In genomic region chr18:63980027-63980426, GRCh38 we compare ENCODE assay signal across 12 cellular contexts. TPM values are rescaled to one million over a fixed set of nuclear protein-coding genes. Genes with fewer than 3 reads are reported as not detected.
DNase-seq lines count a peak whose midpoint lies in the region; ATAC-seq and TF ChIP-seq lines count a peak whose summit lies in the region.
"Had no signal": no experiment of that assay in that cellular context is flagged by ENCODE, and none has a peak within 500 bp of the region (broad histone marks: within the 10 kb centered on the region; RNA-seq: fewer than 3 reads in every experiment).

No MANE protein-coding gene starts in this region.

- ATAC-seq in right cardiac atrium (peak in 1 of 2 donors; percentile 50), GM19452 (IDR thresholded peaks at IDR 0.05; ENCODE audit: unreplicated experiment) (no peak)

- H3K4me3 Mint-ChIP-seq in CD14-positive monocyte = no peak overlapping the region
- no peak overlapping the region for H3K4me3 Mint-ChIP-seq in activated T-helper 1 cell treated with anti-CD3 and anti-CD28 coated beads, Interleukin-12 subunit alpha, Interleukin-12 subunit beta, Interleukin-2, Interleukin-4 antibody, amounts not matched to agents 30 ng/mL and 10 ng/mL and 1 ng/mL, durations not matched to agents 14 hours and 24 hours and 36 hours
- H3K4me3 Mint-ChIP-seq: neural crest cell had no signal

- H3K27ac Mint-ChIP-seq in CD14-positive monocyte = peak overlapping the region; percentile 54 to 91 (median 81)
- H3K27ac Mint-ChIP-seq in activated T-helper 1 cell treated with anti-CD3 and anti-CD28 coated beads, Interleukin-12 subunit alpha, Interleukin-12 subunit beta, Interleukin-2, Interleukin-4 antibody, amounts not matched to agents 30 ng/mL and 10 ng/mL and 1 ng/mL, durations not matched to agents 14 hours and 24 hours and 36 hours = no peak overlapping the region

- no peak for TF ChIP-seq CTCF in CD14-positive monocyte (IDR thresholded peaks at IDR 0.05)
- TF ChIP-seq CTCF in WI38 (IDR thresholded peaks at IDR 0.05; ENCODE audit: low read depth, low read length) = no peak

- peaks cover 38% of the 10 kb centered on the region for H3K36me3 ChIP-seq in skeletal muscle satellite cell (ENCODE audit: insufficient read depth, low read length)
- H3K36me3 ChIP-seq: WERI-Rb-1 had no signal

- peaks cover 0 to 2% (median 0%) of the 10 kb centered on the region in 3 donors for H3K27me3 Mint-ChIP-seq in CD14-positive monocyte (ENCODE audit: low read depth in 3 of 3)
- no peaks in the 10 kb centered on the region for H3K27me3 Mint-ChIP-seq in activated T-helper 1 cell treated with anti-CD3 and anti-CD28 coated beads, Interleukin-12 subunit alpha, Interleukin-12 subunit beta, Interleukin-2, Interleukin-4 antibody, amounts not matched to agents 30 ng/mL and 10 ng/mL and 1 ng/mL, durations not matched to agents 14 hours and 24 hours and 36 hours (ENCODE audit: insufficient read depth)
- H3K27me3 Mint-ChIP-seq: CD8-positive, alpha-beta memory T cell had no signal

- WGBS in right cardiac atrium = 57% methylated on average over 7 of the region's 7 CpGs

- no peak overlapping the region for H3K27ac ChIP-seq in right cardiac atrium (ENCODE audit: low read length)
- H3K27ac ChIP-seq: WERI-Rb-1 had no signal

- H3K9me3 Mint-ChIP-seq in CD14-positive monocyte = no peaks in the 10 kb centered on the region
- H3K9me3 Mint-ChIP-seq in activated T-helper 1 cell treated with anti-CD3 and anti-CD28 coated beads, Interleukin-12 subunit alpha, Interleukin-12 subunit beta, Interleukin-2, Interleukin-4 antibody, amounts not matched to agents 30 ng/mL and 10 ng/mL and 1 ng/mL, durations not matched to agents 14 hours and 24 hours and 36 hours = no peaks in the 10 kb centered on the region
- H3K9me3 Mint-ChIP-seq: CD8-positive, alpha-beta memory T cell; neural crest cell had no signal

- H3K36me3 Mint-ChIP-seq in CD14-positive monocyte = peaks cover 49 to 67% of the 10 kb centered on the region in 2 donors
- H3K36me3 Mint-ChIP-seq in activated T-helper 1 cell treated with anti-CD3 and anti-CD28 coated beads, Interleukin-12 subunit alpha, Interleukin-12 subunit beta, Interleukin-2, Interleukin-4 antibody, amounts not matched to agents 30 ng/mL and 10 ng/mL and 1 ng/mL, durations not matched to agents 14 hours and 24 hours and 36 hours (ENCODE audit: low read depth) = peaks cover 36% of the 10 kb centered on the region

- DNase-seq in CD14-positive monocyte (ENCODE audit: low spot score) (no peak), right cardiac atrium (no peak), T1000 (lab: John Stamatoyannopoulos, UW) (no peak), A172 (ENCODE audit: low spot score) (no peak)
- no peak for DNase-seq in activated T-helper 1 cell treated with anti-CD3 and anti-CD28 coated beads, Interleukin-12 subunit alpha, Interleukin-12 subunit beta, Interleukin-2, Interleukin-4 antibody, amounts not matched to agents 30 ng/mL and 10 ng/mL and 1 ng/mL, durations not matched to agents 14 hours and 24 hours and 36 hours (ENCODE audit: low spot score)
- DNase-seq: KG1 had no signal

- no peaks in the 10 kb centered on the region for H3K27me3 ChIP-seq in right cardiac atrium (ENCODE audit: control insufficient read depth, insufficient read depth)
- no peaks in the 10 kb centered on the region for H3K27me3 ChIP-seq in skeletal muscle satellite cell (ENCODE audit: control insufficient read depth, insufficient read depth, low read length)

- H3K4me1 ChIP-seq in right cardiac atrium (ENCODE audit: control insufficient read depth, insufficient read depth, low read length) (no peaks in the 10 kb centered on the region), skeletal muscle satellite cell (ENCODE audit: control insufficient read depth, insufficient read depth, low read length) (no peaks in the 10 kb centered on the region)

- intact Hi-C loops in CD14-positive monocyte (cut with micrococcal nuclease) = no loop called here
- intact Hi-C loops in right cardiac atrium (cut with DNase I) = no loop called here
- intact Hi-C loops in activated T-helper 1 cell treated with anti-CD3 and anti-CD28 coated beads, Interleukin-12 subunit alpha, Interleukin-12 subunit beta, Interleukin-2, Interleukin-4 antibody, amounts not matched to agents 30 ng/mL and 10 ng/mL and 1 ng/mL, durations not matched to agents 14 hours and 24 hours and 36 hours (cut with micrococcal nuclease) = no loop called here

- peak overlapping the region; percentile 78 for H3K4me2 ChIP-seq in skeletal muscle satellite cell (ENCODE audit: low read length)

- H3K9ac ChIP-seq in skeletal muscle satellite cell (ENCODE audit: low read depth, low read length) = peak overlapping the region; percentile 61

- H3K4me1 Mint-ChIP-seq in CD14-positive monocyte = peaks cover 72% of the 10 kb centered on the region
- peaks cover 34% of the 10 kb centered on the region for H3K4me1 Mint-ChIP-seq in activated T-helper 1 cell treated with anti-CD3 and anti-CD28 coated beads, Interleukin-12 subunit alpha, Interleukin-12 subunit beta, Interleukin-2, Interleukin-4 antibody, amounts not matched to agents 30 ng/mL and 10 ng/mL and 1 ng/mL, durations not matched to agents 14 hours and 24 hours and 36 hours (ENCODE audit: low read depth)

- H3K4me3 ChIP-seq in WI38 (ENCODE audit: low read depth, low read length) (peak overlapping the region; percentile 38; the same call in 1 of the 2 replicates), right cardiac atrium (ENCODE audit: low read length) (peak overlapping the region; percentile 39), skeletal muscle satellite cell (ENCODE audit: low read length) (peak overlapping the region; percentile 55)

- H3K9me3 ChIP-seq in right cardiac atrium (ENCODE audit: control insufficient read depth, low read length) (no peaks in the 10 kb centered on the region), skeletal muscle satellite cell (replicated peaks; ENCODE audit: low read length) (no peaks in the 10 kb centered on the region)

RNA-seq across cellular contexts. Expression of gene SERPINB8, which starts 10.1 kb away (rescaled TPM):
- 100 to 1,000 TPM; 115 to 141 TPM for polyA plus RNA-seq in CD14-positive monocyte
- total RNA-seq in right cardiac atrium = 1 to 10 TPM; 3.8 to 9.6 (median 5.5) TPM
- polyA plus RNA-seq in right cardiac atrium = 1.9 TPM
- total RNA-seq in skeletal muscle satellite cell (2012; rRNA removed) = 20.0 and 24.5 TPM in 2 replicates
- total RNA-seq in A172 (2014; rRNA removed; shearing (Covaris generic)) = 3.3 and 10.9 TPM in 2 replicates
- 22.8 and 25.7 TPM in 2 replicates for total RNA-seq in activated T-helper 1 cell treated with anti-CD3 and anti-CD28 coated beads, Interleukin-12 subunit alpha, Interleukin-12 subunit beta, Interleukin-2, Interleukin-4 antibody, amounts not matched to agents 30 ng/mL and 10 ng/mL and 1 ng/mL, durations not matched to agents 14 hours and 24 hours and 36 hours

RNA-seq across cellular contexts. Expression of gene HMSD, which starts 30.9 kb away (rescaled TPM):
- polyA plus RNA-seq in CD14-positive monocyte (not detected), right cardiac atrium (0.20 TPM)
- total RNA-seq in right cardiac atrium = 1 to 10 TPM in 2 of 4 donors, not detected in 2; 1.1 TPM
- total RNA-seq in skeletal muscle satellite cell (2012; rRNA removed) = 0.25 TPM in 1 of 2 replicates, not detected in the other
- 0.12 TPM in 1 of 2 replicates, not detected in the other for total RNA-seq in A172 (2014; rRNA removed; shearing (Covaris generic))
- 19.7 and 27.8 TPM in 2 replicates for total RNA-seq in activated T-helper 1 cell treated with anti-CD3 and anti-CD28 coated beads, Interleukin-12 subunit alpha, Interleukin-12 subunit beta, Interleukin-2, Interleukin-4 antibody, amounts not matched to agents 30 ng/mL and 10 ng/mL and 1 ng/mL, durations not matched to agents 14 hours and 24 hours and 36 hours
- polyA plus RNA-seq: CD8-positive, alpha-beta memory T cell had no signal
